ENCODE assay signal across 9 cellular contexts in the genomic region with DNA sequence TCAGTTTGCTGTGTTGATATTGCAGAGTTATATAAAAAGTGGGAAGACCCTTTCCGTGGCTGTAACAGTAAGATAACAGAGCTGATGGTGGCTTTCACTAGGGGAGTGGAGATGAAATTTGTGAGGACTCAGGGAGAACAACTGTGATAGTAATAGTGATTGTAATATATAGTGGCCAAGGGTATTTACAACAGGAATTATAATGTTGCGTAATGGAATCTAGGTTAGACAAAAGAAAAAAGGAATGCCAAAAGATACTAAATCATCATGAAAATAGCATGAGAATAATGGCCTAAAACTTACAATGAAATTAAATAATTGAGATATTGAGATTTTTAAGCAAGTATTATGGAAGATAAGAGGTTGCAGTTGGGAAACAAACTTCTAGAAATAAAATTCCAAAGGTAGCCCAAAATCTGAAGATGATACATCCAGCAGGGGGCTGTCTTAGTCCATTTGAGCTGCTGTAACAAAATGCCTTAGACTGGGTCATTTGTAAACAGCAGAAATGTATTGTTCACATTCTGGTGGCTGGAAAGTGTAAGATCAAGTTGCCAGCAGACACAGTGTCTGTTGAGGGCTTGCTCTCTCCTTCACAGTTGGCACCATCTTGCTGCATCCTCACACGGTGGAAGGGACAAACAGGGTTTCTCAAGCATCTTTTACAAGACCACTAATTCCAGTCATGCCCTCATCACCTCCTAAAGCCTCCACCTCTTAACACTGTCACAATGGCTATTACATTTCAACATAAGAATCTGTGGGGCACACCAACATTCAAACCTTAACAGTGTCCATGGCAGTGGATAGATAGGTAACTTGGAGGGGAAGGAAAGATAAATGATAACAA.
DNase-seq lines count a peak whose midpoint lies in the region; ATAC-seq, FAIRE-seq and TF ChIP-seq lines count a peak whose summit lies in the region.
"Had no signal": no experiment of that assay in that cellular context is flagged by ENCODE, and none has a peak within 500 bp of the region (broad histone marks: within the 10 kb centered on the region; RNA-seq: fewer than 3 reads in every experiment).

No MANE protein-coding gene starts in this region.

- BruUV-seq in OCI-LY7 (replicated peaks; lab: Mats Ljungman, UMichigan), result no TSS peak

- intact Hi-C loops in OCI-LY7 (cut with micrococcal nuclease; ENCODE audit: unreplicated experiment), result no loop called here
- intact Hi-C loops in activated T-helper 2 cell treated with anti-CD3 and anti-CD28 coated beads, Interferon-gamma antibody, Interleukin-2, Interleukin-4, amounts not matched to agents 10 μg/mL and 5 μg/mL and 100 μg/mL, durations not matched to agents 14 hours and 24 hours and 36 hours (cut with micrococcal nuclease), result loop anchor here (10.0 kb wide), 1 partner anchor 489 kb away; no protein-coding TSS in a partner anchor
- intact Hi-C loops in cardiac septum (cut with DNase I), result loop anchor here (10.0 kb wide), 1 partner anchor 489 kb away; no protein-coding TSS in a partner anchor

- ATAC-seq in GM19351 (IDR thresholded peaks at IDR 0.05; ENCODE audit: unreplicated experiment) (peak; percentile 80), HG03354 (IDR thresholded peaks at IDR 0.05; ENCODE audit: poor library complexity, severe bottlenecking, unreplicated experiment) (peak; percentile 72)
- ATAC-seq: HCT116 had no signal

- DNase-seq in Ammon's horn (ENCODE audit: low spot score), result peak; percentile 4
- DNase-seq in OCI-LY7 (ENCODE audit: low spot score), result no peak
- DNase-seq in activated CD4-positive, CD25-positive, alpha-beta regulatory T cell (lab: John Stamatoyannopoulos, UW), result no peak
- DNase-seq in activated T-helper 2 cell treated with anti-CD3 and anti-CD28 coated beads, Interferon-gamma antibody, Interleukin-2, Interleukin-4, amounts not matched to agents 10 μg/mL and 5 μg/mL and 100 μg/mL, durations not matched to agents 14 hours and 24 hours and 36 hours (ENCODE audit: low spot score), result no peak
- no peak for DNase-seq in cardiac septum (ENCODE audit: low spot score)

- H3K4me3 ChIP-seq in OCI-LY7 (ENCODE audit: low read depth, low read length, poor library complexity, severe bottlenecking), result no peak overlapping the region

- H3K79me2 ChIP-seq in OCI-LY7 (ENCODE audit: insufficient read depth, low read depth, low read length), result no peaks in the 10 kb centered on the region

- no peaks in the 10 kb centered on the region for H3K9me3 ChIP-seq in OCI-LY7 (ENCODE audit: low read length)

- no peak overlapping the region for H3K4me2 ChIP-seq in OCI-LY7 (ENCODE audit: low read length)

- no peak overlapping the region for H3K4me3 Mint-ChIP-seq in activated T-helper 2 cell treated with anti-CD3 and anti-CD28 coated beads, Interferon-gamma antibody, Interleukin-2, Interleukin-4, amounts not matched to agents 10 μg/mL and 5 μg/mL and 100 μg/mL, durations not matched to agents 14 hours and 24 hours and 36 hours (ENCODE audit: low read depth)

- H3K9me2 ChIP-seq in OCI-LY7 (ENCODE audit: insufficient read depth, low read length), result no peaks in the 10 kb centered on the region

- H4K20me1 ChIP-seq in OCI-LY7 (ENCODE audit: insufficient read depth, low read length), result no peaks in the 10 kb centered on the region

- CTCF ChIA-PET in OCI-LY7 (lab: Charles Lee; ENCODE audit: unreplicated experiment), result no interaction called here

- H3K36me3 ChIP-seq in OCI-LY7 (ENCODE audit: insufficient read depth, low read length), result no peaks in the 10 kb centered on the region

- POLR2A ChIA-PET in OCI-LY7 (lab: Charles Lee), result interaction anchor here (0.8 kb wide), 1 partner anchor 50 kb away, joined by 3 read pairs; no protein-coding TSS in a partner anchor

- no peak overlapping the region for H2AFZ ChIP-seq in OCI-LY7 (ENCODE audit: low read length)

- H3K36me3 Mint-ChIP-seq in activated T-helper 2 cell treated with anti-CD3 and anti-CD28 coated beads, Interferon-gamma antibody, Interleukin-2, Interleukin-4, amounts not matched to agents 10 μg/mL and 5 μg/mL and 100 μg/mL, durations not matched to agents 14 hours and 24 hours and 36 hours (ENCODE audit: low read depth), result no peaks in the 10 kb centered on the region

- no peaks in the 10 kb centered on the region for H3K4me1 Mint-ChIP-seq in activated T-helper 2 cell treated with anti-CD3 and anti-CD28 coated beads, Interferon-gamma antibody, Interleukin-2, Interleukin-4, amounts not matched to agents 10 μg/mL and 5 μg/mL and 100 μg/mL, durations not matched to agents 14 hours and 24 hours and 36 hours (ENCODE audit: low read depth)

- no peaks in the 10 kb centered on the region for H3K4me1 ChIP-seq in OCI-LY7 (ENCODE audit: insufficient read depth, low read length, poor library complexity, severe bottlenecking)

- TF ChIP-seq CTCF in OCI-LY7 (conservative IDR thresholded peaks at IDR 0.05; ENCODE audit: low read length), result peak; percentile 19; the same call in 1 of the 2 replicates

- FAIRE-seq in islet of Langerhans (lab: Jason Lieb, UNC), result peak; percentile 89

- H3K27ac ChIP-seq in OCI-LY7 (ENCODE audit: low read depth, low read length, poor library complexity, severe bottlenecking), result no peak overlapping the region

- H3K9me3 Mint-ChIP-seq in activated T-helper 2 cell treated with anti-CD3 and anti-CD28 coated beads, Interferon-gamma antibody, Interleukin-2, Interleukin-4, amounts not matched to agents 10 μg/mL and 5 μg/mL and 100 μg/mL, durations not matched to agents 14 hours and 24 hours and 36 hours, result no peaks in the 10 kb centered on the region

- H3K27me3 Mint-ChIP-seq in activated T-helper 2 cell treated with anti-CD3 and anti-CD28 coated beads, Interferon-gamma antibody, Interleukin-2, Interleukin-4, amounts not matched to agents 10 μg/mL and 5 μg/mL and 100 μg/mL, durations not matched to agents 14 hours and 24 hours and 36 hours (ENCODE audit: low read depth), result no peaks in the 10 kb centered on the region

- no peak overlapping the region for H3K27ac Mint-ChIP-seq in activated T-helper 2 cell treated with anti-CD3 and anti-CD28 coated beads, Interferon-gamma antibody, Interleukin-2, Interleukin-4, amounts not matched to agents 10 μg/mL and 5 μg/mL and 100 μg/mL, durations not matched to agents 14 hours and 24 hours and 36 hours
